8 cellular contexts compared by ENCODE assay signal in the genomic region with DNA sequence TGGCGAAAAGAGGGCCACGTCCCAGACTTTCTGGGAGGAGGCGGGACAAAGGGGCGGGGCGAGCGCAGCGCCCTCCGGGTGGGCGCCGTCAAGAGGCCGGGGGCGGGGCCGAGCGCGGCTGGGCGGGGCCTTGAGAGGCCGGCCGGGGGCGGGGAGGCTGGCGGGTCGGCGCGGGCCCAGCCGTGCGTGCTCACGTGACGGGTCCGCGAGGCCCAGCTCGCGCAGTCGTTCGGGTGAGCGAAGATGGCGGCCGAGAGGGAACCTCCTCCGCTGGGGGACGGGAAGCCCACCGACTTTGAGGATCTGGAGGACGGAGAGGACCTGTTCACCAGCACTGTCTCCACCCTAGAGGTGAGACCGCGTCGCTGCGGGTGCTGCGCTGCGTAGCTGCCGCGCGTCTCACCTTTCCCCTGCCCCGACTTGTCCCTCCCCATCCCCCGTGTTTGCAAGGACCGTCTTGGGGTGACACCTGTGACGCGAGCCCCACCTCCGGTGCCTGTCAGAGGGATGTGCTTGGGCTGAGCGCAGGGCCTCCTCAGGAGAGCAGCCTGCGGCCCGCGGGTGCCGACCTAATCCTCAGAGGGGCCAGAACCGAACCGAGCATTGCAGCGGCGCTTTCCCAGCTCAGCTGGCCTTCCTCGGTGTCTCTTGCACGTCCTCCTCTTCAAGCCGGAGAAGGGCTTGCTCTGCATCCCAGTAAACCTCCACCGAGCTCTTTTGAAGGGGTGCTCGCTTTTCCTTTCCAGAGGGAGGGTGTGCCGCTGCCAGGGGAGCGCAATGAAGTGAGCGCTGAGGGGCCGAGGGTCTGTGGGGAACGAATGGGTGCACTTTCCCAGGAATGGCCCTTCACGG. TPM values are rescaled to one million over a fixed set of nuclear protein-coding genes. Genes with fewer than 3 reads are reported as not detected.
DNase-seq lines count a peak whose midpoint lies in the region; ATAC-seq and TF ChIP-seq lines count a peak whose summit lies in the region.

A gene with protein sequence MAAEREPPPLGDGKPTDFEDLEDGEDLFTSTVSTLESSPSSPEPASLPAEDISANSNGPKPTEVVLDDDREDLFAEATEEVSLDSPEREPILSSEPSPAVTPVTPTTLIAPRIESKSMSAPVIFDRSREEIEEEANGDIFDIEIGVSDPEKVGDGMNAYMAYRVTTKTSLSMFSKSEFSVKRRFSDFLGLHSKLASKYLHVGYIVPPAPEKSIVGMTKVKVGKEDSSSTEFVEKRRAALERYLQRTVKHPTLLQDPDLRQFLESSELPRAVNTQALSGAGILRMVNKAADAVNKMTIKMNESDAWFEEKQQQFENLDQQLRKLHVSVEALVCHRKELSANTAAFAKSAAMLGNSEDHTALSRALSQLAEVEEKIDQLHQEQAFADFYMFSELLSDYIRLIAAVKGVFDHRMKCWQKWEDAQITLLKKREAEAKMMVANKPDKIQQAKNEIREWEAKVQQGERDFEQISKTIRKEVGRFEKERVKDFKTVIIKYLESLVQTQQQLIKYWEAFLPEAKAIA (plus strand): TSS at position 220 of the 852 bp plus-strand sequence. CDS start 24 bp downstream, at position 244.

- H3K9me3 ChIP-seq in left ventricle myocardium inferior (replicated peaks) (no peaks in the 10 kb centered on the region), prostate gland (no peaks in the 10 kb centered on the region)

- H3K27me3 ChIP-seq in left ventricle myocardium inferior (ENCODE audit: low read depth) (no peaks in the 10 kb centered on the region), prostate gland (replicated peaks; ENCODE audit: insufficient read depth) (no peaks in the 10 kb centered on the region)

- no peaks in the 10 kb centered on the region for H3K9me3 Mint-ChIP-seq in T-helper 1 cell treated with Interleukin-12 subunit alpha and Interleukin-12 subunit beta and Interleukin-4 antibody, amounts not matched to agents 30 μg/mL and 1 μg/mL, for 36 hours

- H3K4me3 ChIP-seq in GM12875 (ENCODE audit: low read depth, low read length) (peak within 1 kb of the TSS; percentile 92), left ventricle myocardium inferior (peak within 1 kb of the TSS; percentile 94), prostate gland (peak within 1 kb of the TSS; percentile 87 to 93)

- peak within 1 kb of the TSS; percentile 88 for H3K27ac ChIP-seq in left ventricle myocardium inferior (replicated peaks)
- peak within 1 kb of the TSS; percentile 86 to 90 for H3K27ac ChIP-seq in prostate gland

- H3K4me1 ChIP-seq in left ventricle myocardium inferior: peaks cover 37% of the 10 kb centered on the region
- H3K4me1 ChIP-seq in prostate gland (replicated peaks): no peaks in the 10 kb centered on the region

- peak; percentile 83 for ATAC-seq in HG02623 (IDR thresholded peaks at IDR 0.05; ENCODE audit: unreplicated experiment)

- TF ChIP-seq CTCF in GM12875 (IDR thresholded peaks at IDR 0.05; ENCODE audit: borderline replicate concordance, insufficient read depth, low read depth, low read length) (0 out of 2 replicates have a peak, but pooled peaks have one; percentile 42), left ventricle myocardium inferior (IDR thresholded peaks at IDR 0.05; ENCODE audit: borderline replicate concordance) (peak; percentile 42), prostate gland (IDR thresholded peaks at IDR 0.05) (peak in 2 of 4 experiments; percentile 6 to 19)

- peak within 1 kb of the TSS; percentile 87 for H3K27ac Mint-ChIP-seq in T-helper 1 cell treated with Interleukin-12 subunit alpha and Interleukin-12 subunit beta and Interleukin-4 antibody, amounts not matched to agents 30 μg/mL and 1 μg/mL, for 36 hours

- DNase-seq in NCI-H1105 (lab: John Stamatoyannopoulos, UW): peak; percentile 77
- peak; percentile 53 for DNase-seq in amniotic stem cell (lab: John Stamatoyannopoulos, UW)
- peak; percentile 96 for DNase-seq in left ventricle myocardium inferior
- DNase-seq in prostate gland (ENCODE audit: low spot score): peak; percentile 93
- DNase-seq in ureter (ENCODE audit: low spot score): peak; percentile 93

- peak within 1 kb of the TSS; percentile 92 for H3K4me3 Mint-ChIP-seq in T-helper 1 cell treated with Interleukin-12 subunit alpha and Interleukin-12 subunit beta and Interleukin-4 antibody, amounts not matched to agents 30 μg/mL and 1 μg/mL, for 36 hours

- H3K36me3 Mint-ChIP-seq in T-helper 1 cell treated with Interleukin-12 subunit alpha and Interleukin-12 subunit beta and Interleukin-4 antibody, amounts not matched to agents 30 μg/mL and 1 μg/mL, for 36 hours (ENCODE audit: low read depth): no peaks in the 10 kb centered on the region

- WGBS in prostate gland: under 1% methylated on average over 62 of the region's 75 CpGs

- H3K4me1 Mint-ChIP-seq in T-helper 1 cell treated with Interleukin-12 subunit alpha and Interleukin-12 subunit beta and Interleukin-4 antibody, amounts not matched to agents 30 μg/mL and 1 μg/mL, for 36 hours (ENCODE audit: low read depth): peaks cover 16% of the 10 kb centered on the region

- TF ChIP-seq POLR2A in prostate gland (IDR thresholded peaks at IDR 0.05): peak; percentile 76

- intact Hi-C loops in left ventricle myocardium inferior (cut with micrococcal nuclease) (no loop called here), prostate gland (cut with DNase I) (loop anchor here (5.0 kb wide), 1 partner anchor 317 kb away; no protein-coding TSS in a partner anchor)

- no peaks in the 10 kb centered on the region for H3K36me3 ChIP-seq in left ventricle myocardium inferior
- no peaks in the 10 kb centered on the region for H3K36me3 ChIP-seq in prostate gland

- peaks cover 14% of the 10 kb centered on the region for H3K27me3 Mint-ChIP-seq in T-helper 1 cell treated with Interleukin-12 subunit alpha and Interleukin-12 subunit beta and Interleukin-4 antibody, amounts not matched to agents 30 μg/mL and 1 μg/mL, for 36 hours (ENCODE audit: low read depth)

RNA-seq across cellular contexts. Expression of the gene that starts here (rescaled TPM):
- total RNA-seq in left ventricle myocardium inferior: 37.0 TPM
- total RNA-seq in prostate gland: 10 to 100 TPM; 50.6 to 63.7 TPM
- 89.6 TPM for total RNA-seq in ureter

Comparison
In these comparisons a context has a peak if more than half of its experiments do, and no peak if none do; other contexts are left out.
1. Peak in every context shown above with its lines: DNase-seq, ATAC-seq, H3K4me3 ChIP-seq and H3K27ac ChIP-seq.